ENCODE assay signal across 1 cellular context in the genomic region with DNA sequence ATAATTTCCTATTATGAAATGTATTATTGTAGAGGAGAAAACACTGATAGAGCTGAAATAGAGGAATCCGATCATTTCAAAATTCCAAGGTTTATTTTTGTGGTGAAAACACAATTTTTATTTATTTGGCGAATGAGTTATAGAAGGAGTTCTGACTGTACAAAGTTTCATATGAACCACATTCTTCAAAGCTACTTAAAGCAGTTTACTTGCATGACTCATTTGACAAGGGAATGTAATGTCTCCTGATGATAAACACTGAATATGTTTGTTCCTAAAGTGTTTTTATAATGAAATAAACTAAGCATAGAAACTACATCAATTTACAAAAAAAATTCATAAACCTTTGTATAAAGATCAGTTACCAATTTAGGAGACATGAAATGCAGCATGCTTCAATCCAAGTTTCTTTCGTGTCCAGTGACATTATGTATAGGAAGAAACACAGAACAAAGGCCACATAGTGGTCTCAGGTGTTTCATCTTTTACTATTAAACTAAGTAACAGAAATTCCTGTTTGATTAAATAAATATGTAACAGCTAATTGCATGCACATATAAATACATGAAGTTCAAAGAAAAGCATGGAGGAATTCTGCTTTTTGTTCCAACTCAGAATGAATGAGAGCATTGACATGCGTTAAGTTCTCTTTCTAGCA.
TF ChIP-seq lines count a peak whose summit lies in the region.

No MANE protein-coding gene starts in this region.

TF ChIP-seq in HepG2, 621 proteins besides CTCF, POLR2A, EP300 and RAD21 (continued from another document):
- TF ChIP-seq ZHX1 (CRISPR knock-in tag; IDR thresholded peaks at IDR 0.05; ENCODE audit: low read depth) (no peak), TBX2 (CRISPR knock-in tag; IDR thresholded peaks at IDR 0.05; ENCODE audit: borderline replicate concordance) (no peak), U2AF1 (optimal IDR thresholded peaks at IDR 0.05; ENCODE audit: low read depth, low read length) (no peak), ZNF720 (CRISPR knock-in tag; IDR thresholded peaks at IDR 0.05) (no peak), JARID2 (CRISPR knock-in tag; IDR thresholded peaks at IDR 0.05; ENCODE audit: insufficient replicate concordance) (no peak), ZBTB7B (CRISPR knock-in tag; IDR thresholded peaks at IDR 0.05) (no peak), SOX6 (IDR thresholded peaks at IDR 0.05) (no peak), SOX6 (CRISPR knock-in tag; IDR thresholded peaks at IDR 0.05) (no peak), BRCA1 (CRISPR knock-in tag; IDR thresholded peaks at IDR 0.05) (no peak)
- TF ChIP-seq, protein P1, sequence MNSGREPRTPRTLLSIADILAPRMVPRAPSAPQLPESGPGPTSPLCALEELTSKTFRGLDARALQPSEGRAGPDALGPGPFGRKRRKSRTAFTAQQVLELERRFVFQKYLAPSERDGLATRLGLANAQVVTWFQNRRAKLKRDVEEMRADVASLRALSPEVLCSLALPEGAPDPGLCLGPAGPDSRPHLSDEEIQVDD (CRISPR knock-in tag; IDR thresholded peaks at IDR 0.05; ENCODE audit: borderline replicate concordance), result no peak
- TF ChIP-seq, protein P2, sequence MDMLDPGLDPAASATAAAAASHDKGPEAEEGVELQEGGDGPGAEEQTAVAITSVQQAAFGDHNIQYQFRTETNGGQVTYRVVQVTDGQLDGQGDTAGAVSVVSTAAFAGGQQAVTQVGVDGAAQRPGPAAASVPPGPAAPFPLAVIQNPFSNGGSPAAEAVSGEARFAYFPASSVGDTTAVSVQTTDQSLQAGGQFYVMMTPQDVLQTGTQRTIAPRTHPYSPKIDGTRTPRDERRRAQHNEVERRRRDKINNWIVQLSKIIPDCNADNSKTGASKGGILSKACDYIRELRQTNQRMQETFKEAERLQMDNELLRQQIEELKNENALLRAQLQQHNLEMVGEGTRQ (IDR thresholded peaks at IDR 0.05; ENCODE audit: low read depth, low read length), result no peak
- TF ChIP-seq, protein P2 (CRISPR knock-in tag; IDR thresholded peaks at IDR 0.05; ENCODE audit: borderline replicate concordance), result no peak
- TF ChIP-seq, protein P3, sequence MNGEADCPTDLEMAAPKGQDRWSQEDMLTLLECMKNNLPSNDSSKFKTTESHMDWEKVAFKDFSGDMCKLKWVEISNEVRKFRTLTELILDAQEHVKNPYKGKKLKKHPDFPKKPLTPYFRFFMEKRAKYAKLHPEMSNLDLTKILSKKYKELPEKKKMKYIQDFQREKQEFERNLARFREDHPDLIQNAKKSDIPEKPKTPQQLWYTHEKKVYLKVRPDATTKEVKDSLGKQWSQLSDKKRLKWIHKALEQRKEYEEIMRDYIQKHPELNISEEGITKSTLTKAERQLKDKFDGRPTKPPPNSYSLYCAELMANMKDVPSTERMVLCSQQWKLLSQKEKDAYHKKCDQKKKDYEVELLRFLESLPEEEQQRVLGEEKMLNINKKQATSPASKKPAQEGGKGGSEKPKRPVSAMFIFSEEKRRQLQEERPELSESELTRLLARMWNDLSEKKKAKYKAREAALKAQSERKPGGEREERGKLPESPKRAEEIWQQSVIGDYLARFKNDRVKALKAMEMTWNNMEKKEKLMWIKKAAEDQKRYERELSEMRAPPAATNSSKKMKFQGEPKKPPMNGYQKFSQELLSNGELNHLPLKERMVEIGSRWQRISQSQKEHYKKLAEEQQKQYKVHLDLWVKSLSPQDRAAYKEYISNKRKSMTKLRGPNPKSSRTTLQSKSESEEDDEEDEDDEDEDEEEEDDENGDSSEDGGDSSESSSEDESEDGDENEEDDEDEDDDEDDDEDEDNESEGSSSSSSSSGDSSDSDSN (CRISPR knock-in tag; IDR thresholded peaks at IDR 0.05), result no peak
